In the genomic region with DNA sequence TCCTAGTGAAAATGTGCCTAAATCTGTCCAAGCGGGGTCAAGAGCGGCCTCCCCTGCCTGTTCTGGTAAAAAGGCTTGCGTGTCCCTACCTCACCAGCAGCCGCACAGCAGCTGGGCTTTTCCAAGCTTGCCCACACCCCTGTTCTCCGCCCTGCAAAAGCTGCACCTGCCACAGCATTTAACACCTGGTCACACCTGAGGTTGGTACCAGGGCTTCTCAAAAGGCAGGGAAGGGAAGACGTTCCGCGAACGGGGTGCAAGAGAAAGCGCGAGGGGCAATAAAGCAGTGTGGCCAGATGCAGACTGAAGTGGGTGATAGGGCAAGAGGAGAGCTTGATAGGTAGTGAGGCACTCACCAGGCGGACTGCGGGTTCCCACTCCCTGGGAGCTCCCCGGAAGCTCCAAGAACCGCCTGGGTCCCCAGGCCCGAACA, we compare ENCODE assay signal across 8 cellular contexts. TPM values are rescaled to one million over a fixed set of nuclear protein-coding genes. Genes with fewer than 3 reads are reported as not detected.
DNase-seq lines count a peak whose midpoint lies in the region; ATAC-seq and TF ChIP-seq lines count a peak whose summit lies in the region.

No MANE protein-coding gene starts in this region.

- no peak for TF ChIP-seq POLR2A in breast epithelium (IDR thresholded peaks at IDR 0.05)

- intact Hi-C loops in breast epithelium (cut with DNase I; ENCODE audit: low total_unique reads): no loop called here

- TF ChIP-seq CTCF in breast epithelium (IDR thresholded peaks at IDR 0.05): no peak

- H3K4me1 ChIP-seq in breast epithelium: no peaks in the 10 kb centered on the region

- H3K27ac ChIP-seq in breast epithelium: peak overlapping the region; percentile 81 to 89

- H3K27ac Mint-ChIP-seq in stimulated activated naive CD8-positive, alpha-beta T cell treated with anti-CD3 and anti-CD28 coated beads, Interleukin-15, amount 100 ng/mL, for 72 hours: peak overlapping the region; percentile 94 to 97

- H3K9me3 ChIP-seq in breast epithelium: no peaks in the 10 kb centered on the region

- H3K4me1 Mint-ChIP-seq in stimulated activated naive CD8-positive, alpha-beta T cell treated with anti-CD3 and anti-CD28 coated beads, Interleukin-15, amount 100 ng/mL, for 72 hours: peaks cover 42% of the 10 kb centered on the region

- peak; percentile 67 for DNase-seq in DMS79 (lab: John Stamatoyannopoulos, UW)
- DNase-seq in NOMO-1 treated with DMSO at 0.1 percent for 48 hours (lab: John Stamatoyannopoulos, UW; ENCODE audit: unreplicated experiment): peak; percentile 55
- DNase-seq in breast epithelium (ENCODE audit: low spot score in 2 of 2): no peak
- DNase-seq in iris pigment epithelial cell (ENCODE audit: low read depth): peak; percentile 28
- no peak for DNase-seq in stimulated activated naive CD8-positive, alpha-beta T cell treated with anti-CD3 and anti-CD28 coated beads, Interleukin-15, amount 100 ng/mL, for 72 hours
- DNase-seq in H4 (ENCODE audit: low spot score): no peak

- H3K27me3 ChIP-seq in breast epithelium: no peaks in the 10 kb centered on the region

- peak overlapping the region; percentile 80 to 94 (median 90) for H3K4me3 ChIP-seq in breast epithelium

- ATAC-seq in GM19438 (IDR thresholded peaks at IDR 0.05; ENCODE audit: low read depth, unreplicated experiment) (peak; percentile 50), HG03439 (IDR thresholded peaks at IDR 0.05; ENCODE audit: unreplicated experiment) (peak; percentile 51)
- ATAC-seq in stimulated activated naive CD8-positive, alpha-beta T cell treated with anti-CD3 and anti-CD28 coated beads, Interleukin-15, amount 100 ng/mL, for 72 hours: peak; percentile 77

- no peaks in the 10 kb centered on the region for H3K36me3 ChIP-seq in breast epithelium

- H3K4me3 Mint-ChIP-seq in stimulated activated naive CD8-positive, alpha-beta T cell treated with anti-CD3 and anti-CD28 coated beads, Interleukin-15, amount 100 ng/mL, for 72 hours: peak overlapping the region; percentile 95 to 97

- no peaks in the 10 kb centered on the region for H3K27me3 Mint-ChIP-seq in stimulated activated naive CD8-positive, alpha-beta T cell treated with anti-CD3 and anti-CD28 coated beads, Interleukin-15, amount 100 ng/mL, for 72 hours

- no peaks in the 10 kb centered on the region for H3K9me3 Mint-ChIP-seq in stimulated activated naive CD8-positive, alpha-beta T cell treated with anti-CD3 and anti-CD28 coated beads, Interleukin-15, amount 100 ng/mL, for 72 hours

RNA-seq across cellular contexts. Expression of a gene that starts 25.6 kb away (rescaled TPM):
- total RNA-seq in breast epithelium: 1 to 10 TPM; 2.2 to 5.3 (median 3.3) TPM
- 4.5 TPM in 2 replicates for total RNA-seq in H4 (2014; rRNA removed; shearing (Covaris generic))

Comparison
In these comparisons a context has a peak if more than half of its experiments do, and no peak if none do; other contexts are left out.
1. DNase-seq: peak in DMS79 (single experiment), NOMO-1 treated with DMSO at 0.1 percent for 48 hours (single experiment) and iris pigment epithelial cell (single experiment); none in breast epithelium (0 of 2), stimulated activated naive CD8-positive, alpha-beta T cell treated with anti-CD3 and anti-CD28 coated beads, Interleukin-15, amount 100 ng/mL, for 72 hours (0 of 2) and H4 (single experiment).
2. Peak in every context shown above with its lines, with median percentiles within 50 percentile points of each other: ATAC-seq.